Comparison of ENCODE assay signal across 1 cellular context in genomic region chr21:36419996-36420395, GRCh38.
TF ChIP-seq lines count a peak whose summit lies in the region.

No MANE protein-coding gene starts in this region.

TF ChIP-seq in IMR-90, 13 proteins besides CTCF, POLR2A, EP300 and RAD21 (continued from another document):
- TF ChIP-seq CEBPB (IDR thresholded peaks at IDR 0.05; ENCODE audit: low read depth, low read length) (no peak), MXI1 (IDR thresholded peaks at IDR 0.05; ENCODE audit: borderline replicate concordance, low read depth, low read length) (no peak)
